ENCODE assay signal across 1 cellular context in genomic region chr5:142820447-142820846, GRCh38.
TF ChIP-seq lines count a peak whose summit lies in the region.

No MANE protein-coding gene starts in this region.

TF ChIP-seq in HepG2, 621 proteins besides CTCF, POLR2A, EP300 and RAD21 (continued from another document and continues in another):
- TF ChIP-seq BATF2 (CRISPR knock-in tag; IDR thresholded peaks at IDR 0.05) = no peak
- no peak for TF ChIP-seq FOXK1 (CRISPR knock-in tag; IDR thresholded peaks at IDR 0.05; ENCODE audit: borderline replicate concordance, low read depth)
- 0 out of 2 replicates have a peak, but pooled peaks have one; percentile 39 for TF ChIP-seq ZGPAT (CRISPR knock-in tag; IDR thresholded peaks at IDR 0.05)
- TF ChIP-seq, protein P1, sequence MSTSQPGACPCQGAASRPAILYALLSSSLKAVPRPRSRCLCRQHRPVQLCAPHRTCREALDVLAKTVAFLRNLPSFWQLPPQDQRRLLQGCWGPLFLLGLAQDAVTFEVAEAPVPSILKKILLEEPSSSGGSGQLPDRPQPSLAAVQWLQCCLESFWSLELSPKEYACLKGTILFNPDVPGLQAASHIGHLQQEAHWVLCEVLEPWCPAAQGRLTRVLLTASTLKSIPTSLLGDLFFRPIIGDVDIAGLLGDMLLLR (CRISPR knock-in tag; IDR thresholded peaks at IDR 0.05) = no peak
- peak; percentile 72; the same call in 1 of the 2 replicates for TF ChIP-seq REPIN1 (CRISPR knock-in tag; IDR thresholded peaks at IDR 0.05; ENCODE audit: borderline replicate concordance, low read depth)
- no peak for TF ChIP-seq USF2 (IDR thresholded peaks at IDR 0.05; ENCODE audit: low read depth, low read length)
- no peak for TF ChIP-seq USF2 (CRISPR knock-in tag; IDR thresholded peaks at IDR 0.05; ENCODE audit: borderline replicate concordance)
- TF ChIP-seq SRY (CRISPR knock-in tag; IDR thresholded peaks at IDR 0.05) = no peak
- 0 out of 2 replicates have a peak, but pooled peaks have one; percentile 11 for TF ChIP-seq ZBTB20 (CRISPR knock-in tag; IDR thresholded peaks at IDR 0.05; ENCODE audit: borderline replicate concordance, low read depth)
- TF ChIP-seq ZNF598 (CRISPR knock-in tag; IDR thresholded peaks at IDR 0.05; ENCODE audit: borderline replicate concordance) = no peak
- TF ChIP-seq ZNF7 (CRISPR knock-in tag; IDR thresholded peaks at IDR 0.05) = peak; percentile 85
- no peak for TF ChIP-seq NCOA2 (CRISPR knock-in tag; IDR thresholded peaks at IDR 0.05)
- TF ChIP-seq ZNF260 (CRISPR knock-in tag; IDR thresholded peaks at IDR 0.05; ENCODE audit: borderline replicate concordance, low read depth) = no peak
- TF ChIP-seq RELA (CRISPR knock-in tag; IDR thresholded peaks at IDR 0.05) = no peak
- no peak for TF ChIP-seq GABPB1 (CRISPR knock-in tag; IDR thresholded peaks at IDR 0.05)
- TF ChIP-seq MATR3 (CRISPR knock-in tag; IDR thresholded peaks at IDR 0.05) = no peak
- TF ChIP-seq THAP7 (CRISPR knock-in tag; IDR thresholded peaks at IDR 0.05) = no peak
- TF ChIP-seq FOXP4 (CRISPR knock-in tag; IDR thresholded peaks at IDR 0.05) = no peak
- TF ChIP-seq ZNF761 (CRISPR knock-in tag; conservative IDR thresholded peaks at IDR 0.05) = no peak
- TF ChIP-seq ZNF3 (CRISPR knock-in tag; IDR thresholded peaks at IDR 0.05) = no peak
- no peak for TF ChIP-seq EZH2 (conservative IDR thresholded peaks at IDR 0.05; ENCODE audit: low read depth, low read length)
- TF ChIP-seq ZNF101 (CRISPR knock-in tag; IDR thresholded peaks at IDR 0.05; ENCODE audit: borderline replicate concordance, low read depth) = no peak
- TF ChIP-seq ARID5B (CRISPR knock-in tag; IDR thresholded peaks at IDR 0.05) = peak; percentile 79
- TF ChIP-seq HNF4A (CRISPR knock-in tag; IDR thresholded peaks at IDR 0.05) = peak; percentile 95
- no peak for TF ChIP-seq JUNB (CRISPR knock-in tag; IDR thresholded peaks at IDR 0.05; ENCODE audit: borderline replicate concordance)
- TF ChIP-seq KDM5B (CRISPR knock-in tag; IDR thresholded peaks at IDR 0.05; ENCODE audit: borderline replicate concordance) = no peak
- peak; percentile 62; the same call in 1 of the 2 replicates for TF ChIP-seq PHF21A (CRISPR knock-in tag; IDR thresholded peaks at IDR 0.05)
- no peak for TF ChIP-seq PHF5A (CRISPR knock-in tag; IDR thresholded peaks at IDR 0.05; ENCODE audit: low read depth, unreplicated experiment)
- peak; percentile 68 for TF ChIP-seq SAP130 (CRISPR knock-in tag; IDR thresholded peaks at IDR 0.05; ENCODE audit: low read depth)
- TF ChIP-seq HMG20A (CRISPR knock-in tag; IDR thresholded peaks at IDR 0.05; ENCODE audit: borderline replicate concordance) = peak; percentile 48; the same call in 1 of the 2 replicates
- TF ChIP-seq CREB1 (IDR thresholded peaks at IDR 0.05) = no peak
- TF ChIP-seq CREB1 (CRISPR knock-in tag; IDR thresholded peaks at IDR 0.05) = no peak
- TF ChIP-seq ZNF24 (IDR thresholded peaks at IDR 0.05) = no peak
- TF ChIP-seq ZNF644 (CRISPR knock-in tag; IDR thresholded peaks at IDR 0.05; ENCODE audit: low read depth) = peak; percentile 77
- TF ChIP-seq BRD4 (CRISPR knock-in tag; IDR thresholded peaks at IDR 0.05) = no peak
- TF ChIP-seq SCMH1 (CRISPR knock-in tag; IDR thresholded peaks at IDR 0.05; ENCODE audit: borderline replicate concordance) = no peak
- 0 out of 2 replicates have a peak, but pooled peaks have one; percentile 22 for TF ChIP-seq ZMYM4 (CRISPR knock-in tag; IDR thresholded peaks at IDR 0.05)
- TF ChIP-seq SMC3 (IDR thresholded peaks at IDR 0.05; ENCODE audit: low read length) = no peak
- no peak for TF ChIP-seq DBP (CRISPR knock-in tag; IDR thresholded peaks at IDR 0.05; ENCODE audit: not compliant biosample characterization)
- no peak for TF ChIP-seq ATF3 (CRISPR knock-in tag; IDR thresholded peaks at IDR 0.05)
- TF ChIP-seq NFE2L2 (IDR thresholded peaks at IDR 0.05; ENCODE audit: low read length) = no peak
- TF ChIP-seq SOX5 (CRISPR knock-in tag; IDR thresholded peaks at IDR 0.05; ENCODE audit: borderline replicate concordance) = peak; percentile 47; the same call in 1 of the 2 replicates
- 0 out of 2 replicates have a peak, but pooled peaks have one; percentile 61 for TF ChIP-seq KMT2A (CRISPR knock-in tag; IDR thresholded peaks at IDR 0.05)
- no peak for TF ChIP-seq ZNF142 (CRISPR knock-in tag; IDR thresholded peaks at IDR 0.05)
- peak; percentile 48; the same call in 1 of the 2 replicates for TF ChIP-seq TFDP1 (CRISPR knock-in tag; IDR thresholded peaks at IDR 0.05; ENCODE audit: borderline replicate concordance)
